Comparison of ENCODE assay signal across 8 cellular contexts in genomic region chr12:56220611-56221232, GRCh38. TPM values are rescaled to one million over a fixed set of nuclear protein-coding genes. Genes with fewer than 3 reads are reported as not detected.
DNase-seq lines count a peak whose midpoint lies in the region; ATAC-seq and TF ChIP-seq lines count a peak whose summit lies in the region.

No MANE protein-coding gene starts in this region.

- H2AFZ ChIP-seq in HCT116 (ENCODE audit: low read depth, low read length, poor library complexity, severe bottlenecking): no peak overlapping the region

- H3K9me3 Mint-ChIP-seq in activated CD4-positive, alpha-beta memory T cell treated with anti-CD3 and anti-CD28 coated beads, Interleukin-2, amount 10 ng/mL, durations not matched to agents 7 days and 5 days: no peaks in the 10 kb centered on the region
- peaks cover 6% of the 10 kb centered on the region for H3K9me3 Mint-ChIP-seq in glutamatergic neuron (ENCODE audit: unreplicated experiment)

- no TSS peak for BruUV-seq in HCT116 (replicated peaks; lab: Mats Ljungman, UMichigan)

- TF ChIP-seq POLR2A in HCT116 (IDR thresholded peaks at IDR 0.05; ENCODE audit: borderline replicate concordance, extremely low read depth, insufficient read depth, insufficient read length): no peak
- TF ChIP-seq POLR2A in gastrocnemius medialis (IDR thresholded peaks at IDR 0.05): peak in 1 of 2 donors; percentile 7

- no peaks in the 10 kb centered on the region for H3K27me3 Mint-ChIP-seq in activated CD4-positive, alpha-beta memory T cell treated with anti-CD3 and anti-CD28 coated beads, Interleukin-2, amount 10 ng/mL, durations not matched to agents 7 days and 5 days
- H3K27me3 Mint-ChIP-seq in glutamatergic neuron (ENCODE audit: unreplicated experiment): peaks cover 5% of the 10 kb centered on the region

- H3K4me2 ChIP-seq in HCT116 (ENCODE audit: low read length): peak overlapping the region; percentile 94

- TF ChIP-seq CTCF in AG04449 (IDR thresholded peaks at IDR 0.05; ENCODE audit: insufficient read depth, low read length, missing control alignments) (no peak), HCT116 (IDR thresholded peaks at IDR 0.05 in 2 of 3, conservative IDR thresholded peaks at IDR 0.05 in 1 of 3; ENCODE audit: borderline replicate concordance in 1 of 3, insufficient read depth in 1 of 3, low read depth in 2 of 3, low read length in 2 of 3) (no peak), glutamatergic neuron (IDR thresholded peaks at IDR 0.05; ENCODE audit: partially characterized antibody, unreplicated experiment) (no peak), gastrocnemius medialis (IDR thresholded peaks at IDR 0.05 in 4 of 5, conservative IDR thresholded peaks at IDR 0.05 in 1 of 5) (no peak)

- in situ Hi-C loops in gastrocnemius medialis (cut with MboI; ENCODE audit: low sequenced_read_pairs in 4 of 4): loop anchor here in 1 of 4 donors (10.0 kb wide), 1 partner anchor 106 kb away; the partner anchor contains the start of genes RPL41 and ZC3H10

- RAD21 ChIA-PET in HCT116 (lab: Charles Lee; ENCODE audit: low non-redundant PET in 1 of 2, low total read pairs in 2 of 2, uncharacterized antibody in 2 of 2, unreplicated experiment in 2 of 2): no interaction called here

- intact Hi-C loops in HCT116 (cut with micrococcal nuclease) (loop anchor here (5.0 kb wide), 1 partner anchor 37 kb away; the partner anchor contains the start of gene ANKRD52), gastrocnemius medialis (cut with DNase I; ENCODE audit: low total_unique reads) (loop anchor here (5.0 to 10.0 kb wide), 2 partner anchors 244 to 503 kb away; partner anchors contain the start of genes BLOC1S1 and SPRYD4)

- POLR2A ChIA-PET in AG04449 (lab: Yijun Ruan, JAX) (interaction anchor here (0.6 to 3.2 kb wide), 14 partner anchors 8 to 102 kb away, joined by 3 to 49 read pairs (median 6); partner anchors contain the start of genes ANKRD52, CNPY2, MYL6 and SMARCC2), HCT116 (lab: Charles Lee) (interaction anchor here (1.4 to 2.5 kb wide), 4 partner anchors 13 to 103 kb away, joined by 4 to 13 read pairs (median 12); partner anchors contain the start of genes SMARCC2 and ZC3H10)
- POLR2A ChIA-PET in activated CD4-positive, alpha-beta memory T cell treated with anti-CD3 and anti-CD28 coated beads, Interleukin-2, amount 10 ng/mL, durations not matched to agents 7 days and 5 days (lab: Charles Lee): interaction anchor here (0.8 to 3.9 kb wide), 15 partner anchors 14 to 295 kb away, joined by 3 to 32 read pairs (median 13); partner anchors contain the start of genes CNPY2, COQ10A, ESYT1 and MYL6

- H3K4me1 Mint-ChIP-seq in activated CD4-positive, alpha-beta memory T cell treated with anti-CD3 and anti-CD28 coated beads, Interleukin-2, amount 10 ng/mL, durations not matched to agents 7 days and 5 days: peaks cover 48% of the 10 kb centered on the region
- peaks cover 13% of the 10 kb centered on the region for H3K4me1 Mint-ChIP-seq in glutamatergic neuron (ENCODE audit: low read depth, unreplicated experiment)

- H3K36me3 ChIP-seq in HCT116 (ENCODE audit: control insufficient read depth in 1 of 2, insufficient read depth in 2 of 2, low read length in 2 of 2) (peaks cover 6% of the 10 kb centered on the region in 2 experiments; a peak in 3 of 4 replicates), gastrocnemius medialis (peaks cover 0 to 7% of the 10 kb centered on the region in 2 donors)

- CTCF ChIA-PET in AG04449 (lab: Yijun Ruan, JAX) (interaction anchor here (0.8 to 4.4 kb wide), 10 partner anchors 9 to 482 kb away, joined by 3 to 145 read pairs (median 26); partner anchors contain the start of genes COQ10A, SMARCC2 and ZC3H10), HCT116 (lab: Charles Lee) (interaction anchor here (1.3 to 1.8 kb wide), 3 partner anchors 9 to 482 kb away, joined by 4 to 11 read pairs (median 5); no protein-coding TSS in a partner anchor)
- CTCF ChIA-PET in activated CD4-positive, alpha-beta memory T cell treated with anti-CD3 and anti-CD28 coated beads, Interleukin-2, amount 10 ng/mL, durations not matched to agents 7 days and 5 days (lab: Charles Lee): interaction anchor here (0.7 to 3.8 kb wide), 8 partner anchors 14 to 960 kb away, joined by 3 to 43 read pairs (median 8); partner anchors contain the start of genes ANKRD52, CNPY2, ESYT1 and SMARCC2

- H3K4me3 Mint-ChIP-seq in activated CD4-positive, alpha-beta memory T cell treated with anti-CD3 and anti-CD28 coated beads, Interleukin-2, amount 10 ng/mL, durations not matched to agents 7 days and 5 days: peak overlapping the region; percentile 89
- H3K4me3 Mint-ChIP-seq in glutamatergic neuron (ENCODE audit: unreplicated experiment): peak overlapping the region; percentile 100

- no peaks in the 10 kb centered on the region for H3K9me2 ChIP-seq in HCT116 (ENCODE audit: insufficient read depth)

- H3K27me3 ChIP-seq in HCT116 (ENCODE audit: insufficient read depth, low read length) (no peaks in the 10 kb centered on the region), gastrocnemius medialis (no peaks in the 10 kb centered on the region)

- peaks cover 8 to 35% of the 10 kb centered on the region in 2 experiments; a peak in 3 of 4 replicates for H3K4me1 ChIP-seq in HCT116 (ENCODE audit: control insufficient read depth in 1 of 2, insufficient read depth in 2 of 2, low read length in 2 of 2)
- H3K4me1 ChIP-seq in gastrocnemius medialis: peaks cover 34 to 45% of the 10 kb centered on the region in 2 donors

- no peak for TF ChIP-seq RAD21 in HCT116 (IDR thresholded peaks at IDR 0.05; ENCODE audit: low read depth)

- peaks cover 2% of the 10 kb centered on the region for H3K36me3 Mint-ChIP-seq in activated CD4-positive, alpha-beta memory T cell treated with anti-CD3 and anti-CD28 coated beads, Interleukin-2, amount 10 ng/mL, durations not matched to agents 7 days and 5 days (ENCODE audit: low read depth)
- peaks cover 4% of the 10 kb centered on the region for H3K36me3 Mint-ChIP-seq in glutamatergic neuron (ENCODE audit: unreplicated experiment)

- H3K4me3 ChIP-seq in AG04449 (ENCODE audit: low read depth, low read length): peak overlapping the region; percentile 85
- peak overlapping the region; percentile 91 to 92 for H3K4me3 ChIP-seq in HCT116 (replicated peaks in 1 of 2; ENCODE audit: low read depth in 1 of 2, low read length in 2 of 2)
- H3K4me3 ChIP-seq in gastrocnemius medialis: peak overlapping the region; percentile 80 to 99 (median 89)

- ATAC-seq in HCT116 (no peak), gastrocnemius medialis (no peak), GM18868 (IDR thresholded peaks at IDR 0.05; ENCODE audit: unreplicated experiment) (no peak), HG03432 (IDR thresholded peaks at IDR 0.05; ENCODE audit: unreplicated experiment) (no peak)

- no peaks in the 10 kb centered on the region for H4K20me1 ChIP-seq in HCT116 (ENCODE audit: insufficient read depth)

- DNase-seq in AG04449 (ENCODE audit: low read depth, low spot score) (peak; percentile 10), HCT116 (ENCODE audit: low read depth, low spot score) (no peak), glutamatergic neuron (no peak), gastrocnemius medialis (no peak), NCI-H2029 (lab: John Stamatoyannopoulos, UW) (no peak)
- no peak for DNase-seq in activated CD4-positive, alpha-beta memory T cell treated with anti-CD3 and anti-CD28 coated beads, Interleukin-2, amount 10 ng/mL, durations not matched to agents 7 days and 5 days

- H3K27ac ChIP-seq in HCT116 (ENCODE audit: low read depth, low read length) (peak overlapping the region; percentile 82), gastrocnemius medialis (peak overlapping the region; percentile 96 to 100 (median 98))

- peak overlapping the region; percentile 84 for H3K27ac Mint-ChIP-seq in activated CD4-positive, alpha-beta memory T cell treated with anti-CD3 and anti-CD28 coated beads, Interleukin-2, amount 10 ng/mL, durations not matched to agents 7 days and 5 days
- H3K27ac Mint-ChIP-seq in glutamatergic neuron (ENCODE audit: unreplicated experiment): peak overlapping the region; percentile 92

- peaks cover 15% of the 10 kb centered on the region for H3K79me2 ChIP-seq in HCT116 (ENCODE audit: insufficient read depth, low read length)

- H3K9ac ChIP-seq in HCT116 (ENCODE audit: low read length): peak overlapping the region; percentile 83

- H3K9me3 ChIP-seq in HCT116 (ENCODE audit: control insufficient read depth in 1 of 2, insufficient read depth in 1 of 2, low read depth in 1 of 2, low read length in 2 of 2) (no peaks in the 10 kb centered on the region), gastrocnemius medialis (no peaks in the 10 kb centered on the region)

TF ChIP-seq in HCT116, 20 proteins besides CTCF, POLR2A, EP300 and RAD21 (continues in another document):
- TF ChIP-seq EZH2 (IDR thresholded peaks at IDR 0.05): no peak

RNA-seq across cellular contexts. Expression of gene RNF41, which starts 1.0 kb away (rescaled TPM):
- total RNA-seq in HCT116 (2021; ENCODE audit: unreplicated experiment) (40.6 TPM), glutamatergic neuron (ENCODE audit: unreplicated experiment) (72.6 TPM), gastrocnemius medialis (10 to 100 TPM; 46.5 to 58.9 (median 54.8) TPM)
- 41.7 and 52.7 TPM in 2 replicates for polyA plus RNA-seq in HCT116 (2012)
- 10 to 100 TPM; 33.8 to 35.2 TPM for total RNA-seq in activated CD4-positive, alpha-beta memory T cell treated with anti-CD3 and anti-CD28 coated beads, Interleukin-2, amount 10 ng/mL, durations not matched to agents 7 days and 5 days

RNA-seq across cellular contexts. Expression of gene NABP2, which starts 3.4 kb away (rescaled TPM):
- total RNA-seq in HCT116 (2021; ENCODE audit: unreplicated experiment) (52.9 TPM), glutamatergic neuron (ENCODE audit: unreplicated experiment) (42.6 TPM), gastrocnemius medialis (10 to 100 TPM; 29.6 to 75.0 (median 42.8) TPM)
- polyA plus RNA-seq in HCT116 (2012): 44.3 and 52.3 TPM in 2 replicates
- 10 to 100 TPM; 49.6 to 52.3 TPM for total RNA-seq in activated CD4-positive, alpha-beta memory T cell treated with anti-CD3 and anti-CD28 coated beads, Interleukin-2, amount 10 ng/mL, durations not matched to agents 7 days and 5 days

RNA-seq across cellular contexts. Expression of gene SLC39A5, which starts 9.1 kb away (rescaled TPM):
- total RNA-seq in HCT116 (2021; ENCODE audit: unreplicated experiment) (0.66 TPM), glutamatergic neuron (ENCODE audit: unreplicated experiment) (0.61 TPM), gastrocnemius medialis (under 1 TPM in 1 of 4 donors, not detected in 3; 0.83 TPM)
- 0.36 TPM in 1 of 2 replicates, not detected in the other for polyA plus RNA-seq in HCT116 (2012)
- 1 to 10 TPM in 1 of 2 experiments, under 1 TPM in 1; 0.80 to 1.2 TPM for total RNA-seq in activated CD4-positive, alpha-beta memory T cell treated with anti-CD3 and anti-CD28 coated beads, Interleukin-2, amount 10 ng/mL, durations not matched to agents 7 days and 5 days

RNA-seq across cellular contexts. Expression of gene SMARCC2, which starts 31.4 kb away (rescaled TPM):
- total RNA-seq in HCT116 (2021; ENCODE audit: unreplicated experiment) (99.7 TPM), glutamatergic neuron (ENCODE audit: unreplicated experiment) (196 TPM), gastrocnemius medialis (10 to 100 TPM; 34.1 to 56.9 (median 49.4) TPM)
- polyA plus RNA-seq in HCT116 (2012): 46.0 and 55.3 TPM in 2 replicates
- total RNA-seq in activated CD4-positive, alpha-beta memory T cell treated with anti-CD3 and anti-CD28 coated beads, Interleukin-2, amount 10 ng/mL, durations not matched to agents 7 days and 5 days: 100 to 1,000 TPM; 133 to 137 TPM

RNA-seq across cellular contexts. Expression of gene ANKRD52, which starts 37.5 kb away (rescaled TPM):
- 56.6 TPM for total RNA-seq in HCT116 (2021; ENCODE audit: unreplicated experiment)
- polyA plus RNA-seq in HCT116 (2012): 25.0 and 28.0 TPM in 2 replicates
- 10 to 100 TPM; 46.4 to 50.1 TPM for total RNA-seq in activated CD4-positive, alpha-beta memory T cell treated with anti-CD3 and anti-CD28 coated beads, Interleukin-2, amount 10 ng/mL, durations not matched to agents 7 days and 5 days
- total RNA-seq in glutamatergic neuron (ENCODE audit: unreplicated experiment): 49.1 TPM
- total RNA-seq in gastrocnemius medialis: 10 to 100 TPM; 14.7 to 30.9 (median 18.9) TPM
